12 cellular contexts compared by ENCODE assay signal in genomic region chr12:49647827-49648721, GRCh38. TPM values are rescaled to one million over a fixed set of nuclear protein-coding genes. Genes with fewer than 3 reads are reported as not detected.
A peak's percentile ranks its signal among the peaks of the same experiment; 100 is the strongest.
DNase-seq lines count a peak whose midpoint lies in the region; ATAC-seq and TF ChIP-seq lines count a peak whose summit lies in the region.
"Had no signal": no experiment of that assay in that cellular context is flagged by ENCODE, and none has a peak within 500 bp of the region (broad histone marks: within the 10 kb centered on the region; RNA-seq: fewer than 3 reads in every experiment).

No MANE protein-coding gene starts in this region.

- H3K4me3 Mint-ChIP-seq in activated naive CD4-positive, alpha-beta T cell treated with anti-CD3 and anti-CD28 coated beads for 36 hours, result no peak overlapping the region
- H3K4me3 Mint-ChIP-seq in activated naive CD8-positive, alpha-beta T cell treated with anti-CD3 and anti-CD28 coated beads for 36 hours, result no peak overlapping the region

- no peak overlapping the region for H2AK5ac ChIP-seq in mesendoderm (ENCODE audit: low read length)

- H3K56ac ChIP-seq in mesendoderm (ENCODE audit: low read length), result peak overlapping the region; percentile 64

- H3K27me3 Mint-ChIP-seq in activated naive CD4-positive, alpha-beta T cell treated with anti-CD3 and anti-CD28 coated beads for 36 hours (ENCODE audit: low read depth), result no peaks in the 10 kb centered on the region
- H3K27me3 Mint-ChIP-seq in activated naive CD8-positive, alpha-beta T cell treated with anti-CD3 and anti-CD28 coated beads for 36 hours, result no peaks in the 10 kb centered on the region

- no peak overlapping the region for H4K8ac ChIP-seq in mesendoderm (ENCODE audit: low read depth, low read length)

- H4K5ac ChIP-seq in mesendoderm (ENCODE audit: low read length), result no peak overlapping the region

- H2BK5ac ChIP-seq in mesendoderm (ENCODE audit: low read length), result no peak overlapping the region

- H3K79me1 ChIP-seq in mesendoderm (ENCODE audit: low read length), result no peaks in the 10 kb centered on the region

- no peak overlapping the region for H3K4me3 ChIP-seq in mesendoderm (ENCODE audit: low read length)
- H3K4me3 ChIP-seq in thoracic aorta, result no peak overlapping the region
- no peak overlapping the region for H3K4me3 ChIP-seq in Peyer's patch

- H3K36me3 Mint-ChIP-seq in activated naive CD4-positive, alpha-beta T cell treated with anti-CD3 and anti-CD28 coated beads for 36 hours (ENCODE audit: low read depth), result peaks cover 25% of the 10 kb centered on the region
- peaks cover 16% of the 10 kb centered on the region for H3K36me3 Mint-ChIP-seq in activated naive CD8-positive, alpha-beta T cell treated with anti-CD3 and anti-CD28 coated beads for 36 hours

- H2BK120ac ChIP-seq in mesendoderm (ENCODE audit: low read depth, low read length), result no peak overlapping the region

- H3K27ac Mint-ChIP-seq in activated naive CD4-positive, alpha-beta T cell treated with anti-CD3 and anti-CD28 coated beads for 36 hours, result peak overlapping the region; percentile 13
- peak overlapping the region; percentile 20 for H3K27ac Mint-ChIP-seq in activated naive CD8-positive, alpha-beta T cell treated with anti-CD3 and anti-CD28 coated beads for 36 hours

- no peaks in the 10 kb centered on the region for H3K79me2 ChIP-seq in mesendoderm (ENCODE audit: control insufficient read depth, insufficient read depth, low read length)

- no peak for ATAC-seq in thoracic aorta (ENCODE audit: insufficient number of reproducible peaks, low FRiP score, low read depth)

- no peak overlapping the region for H3K23ac ChIP-seq in mesendoderm (ENCODE audit: low read length)

- no peak overlapping the region for H3K9ac ChIP-seq in mesendoderm (ENCODE audit: low read length)

- no peak for TF ChIP-seq POLR2A in Peyer's patch (IDR thresholded peaks at IDR 0.05)

- DNase-seq in activated naive CD4-positive, alpha-beta T cell treated with anti-CD3 and anti-CD28 coated beads for 36 hours, result no peak
- no peak for DNase-seq in activated naive CD4-positive, alpha-beta T cell (lab: John Stamatoyannopoulos, UW)
- DNase-seq in activated naive CD8-positive, alpha-beta T cell treated with anti-CD3 and anti-CD28 coated beads for 36 hours, result no peak
- DNase-seq in mesendoderm, result no peak
- DNase-seq in thoracic aorta (ENCODE audit: low spot score), result no peak
- DNase-seq in activated effector memory CD4-positive, alpha-beta T cell treated with Interleukin-2 at 50 U/mL for 16 hours, result no peak
- no peak for DNase-seq in SK-N-DZ (ENCODE audit: low spot score)
- no peak for DNase-seq in Peyer's patch
- DNase-seq: head of caudate nucleus; NCI-H1436 treated with DMSO at 0.1 percent for 48 hours; NK-92 treated with Interleukin-12 subunit alpha and Interleukin-12 subunit beta, amount 100 ng/mL, for 24 hours had no signal

- CTCF ChIA-PET in activated naive CD4-positive, alpha-beta T cell treated with anti-CD3 and anti-CD28 coated beads for 36 hours (lab: Charles Lee), result interaction anchor here (0.7 to 18.5 kb wide), 14 partner anchors 10 to 360 kb away, joined by 3 to 450 read pairs (median 4); partner anchors contain the start of genes FMNL3 and TMBIM6

- TF ChIP-seq CTCF in thoracic aorta (IDR thresholded peaks at IDR 0.05) (no peak), Peyer's patch (IDR thresholded peaks at IDR 0.05) (no peak)

- H3K27ac ChIP-seq in mesendoderm (ENCODE audit: low read depth, low read length) (no peak overlapping the region), thoracic aorta (peak overlapping the region; percentile 37 to 63), Peyer's patch (peak overlapping the region in 1 of 4 donors; percentile 16)
- H3K27ac ChIP-seq: HL-60 had no signal

- WGBS in mesendoderm (ENCODE audit: extremely low coverage, insufficient coverage, low lambda C conversion rate), result no CpG with 5 or more reads among the region's 15 CpGs

- H3K4me1 Mint-ChIP-seq in activated naive CD4-positive, alpha-beta T cell treated with anti-CD3 and anti-CD28 coated beads for 36 hours (ENCODE audit: low read depth), result peaks cover 29% of the 10 kb centered on the region
- peaks cover 24% of the 10 kb centered on the region for H3K4me1 Mint-ChIP-seq in activated naive CD8-positive, alpha-beta T cell treated with anti-CD3 and anti-CD28 coated beads for 36 hours

- H3K18ac ChIP-seq in mesendoderm (ENCODE audit: low read length), result no peak overlapping the region

- no peaks in the 10 kb centered on the region for H3K9me3 ChIP-seq in thoracic aorta
- H3K9me3 ChIP-seq in Peyer's patch, result no peaks in the 10 kb centered on the region

- no peak overlapping the region for H2BK15ac ChIP-seq in mesendoderm (replicated peaks; ENCODE audit: low read depth)

- H3K36me3 ChIP-seq in mesendoderm (ENCODE audit: control insufficient read depth, insufficient read depth, low read length) (peaks cover 21% of the 10 kb centered on the region), thoracic aorta (peaks cover 26% of the 10 kb centered on the region), Peyer's patch (peaks cover 0 to 39% (median 0%) of the 10 kb centered on the region in 3 donors)

- H3K4me1 ChIP-seq in mesendoderm (ENCODE audit: control insufficient read depth, low read depth, low read length) (no peaks in the 10 kb centered on the region), thoracic aorta (ENCODE audit: control insufficient read depth in 1 of 2, low read depth in 2 of 2) (peaks cover 14 to 21% of the 10 kb centered on the region in 2 donors), Peyer's patch (peaks cover 0 to 13% (median 3%) of the 10 kb centered on the region in 4 donors)

- no peak overlapping the region for H3K4me2 ChIP-seq in mesendoderm (ENCODE audit: low read length)

- H3K27me3 ChIP-seq in mesendoderm (ENCODE audit: insufficient read depth, low read length, poor library complexity), result no peaks in the 10 kb centered on the region
- no peaks in the 10 kb centered on the region for H3K27me3 ChIP-seq in thoracic aorta (replicated peaks; ENCODE audit: insufficient read depth)
- H3K27me3 ChIP-seq in Peyer's patch, result no peaks in the 10 kb centered on the region

- no peak overlapping the region for H3K4ac ChIP-seq in mesendoderm (ENCODE audit: low read depth, low read length)

- no peaks in the 10 kb centered on the region for H3K9me3 Mint-ChIP-seq in activated naive CD4-positive, alpha-beta T cell treated with anti-CD3 and anti-CD28 coated beads for 36 hours
- no peaks in the 10 kb centered on the region for H3K9me3 Mint-ChIP-seq in activated naive CD8-positive, alpha-beta T cell treated with anti-CD3 and anti-CD28 coated beads for 36 hours

- intact Hi-C loops in activated naive CD4-positive, alpha-beta T cell treated with anti-CD3 and anti-CD28 coated beads for 36 hours (cut with micrococcal nuclease), result no loop called here

RNA-seq across cellular contexts. Expression of gene PRPF40B, which starts 24.7 kb away (rescaled TPM):
- total RNA-seq in activated naive CD4-positive, alpha-beta T cell treated with anti-CD3 and anti-CD28 coated beads for 36 hours, result 1 to 10 TPM; 7.2 to 7.7 TPM
- total RNA-seq in activated naive CD8-positive, alpha-beta T cell treated with anti-CD3 and anti-CD28 coated beads for 36 hours, result 1 to 10 TPM; 8.1 to 8.5 TPM
- polyA plus RNA-seq in mesendoderm (2013, experiment 1 of 2), result 4.3 TPM
- 4.5 TPM for polyA plus RNA-seq in mesendoderm (2013, experiment 2 of 2)
- 10 to 100 TPM; 21.9 to 31.4 TPM for total RNA-seq in thoracic aorta
- polyA plus RNA-seq in SK-N-DZ (2014; cell fraction: cytosol; rRNA removed), result 11.2 and 12.7 TPM in 2 replicates
- polyA plus RNA-seq in SK-N-DZ (2014; cell fraction: nucleus; rRNA removed), result 60.3 and 78.8 TPM in 2 replicates
- total RNA-seq in Peyer's patch, result 10 to 100 TPM in 3 of 4 donors, 1 to 10 TPM in 1; 3.7 to 18.2 (median 15.5) TPM

RNA-seq across cellular contexts. Expression of gene FAM186B, which starts 42.6 kb away (rescaled TPM):
- under 1 TPM in 1 of 2 experiments, not detected in 1; 0.12 TPM for total RNA-seq in activated naive CD4-positive, alpha-beta T cell treated with anti-CD3 and anti-CD28 coated beads for 36 hours
- under 1 TPM; 0.14 to 0.41 TPM for total RNA-seq in activated naive CD8-positive, alpha-beta T cell treated with anti-CD3 and anti-CD28 coated beads for 36 hours
- polyA plus RNA-seq in mesendoderm (2013, experiment 1 of 2), result 0.08 TPM
- 0.06 TPM for polyA plus RNA-seq in mesendoderm (2013, experiment 2 of 2)
- total RNA-seq in thoracic aorta (under 1 TPM; 0.42 to 0.54 TPM), Peyer's patch (1 to 10 TPM in 1 of 4 donors, under 1 TPM in 1, not detected in 2; 0.35 to 1.0 TPM)
- 0.10 and 0.48 TPM in 2 replicates for polyA plus RNA-seq in SK-N-DZ (2014; cell fraction: cytosol; rRNA removed)
- polyA plus RNA-seq in SK-N-DZ (2014; cell fraction: nucleus; rRNA removed), result 0.25 TPM in 1 of 2 replicates, not detected in the other

RNA-seq across cellular contexts. Expression of gene FMNL3, which starts 59.1 kb away (rescaled TPM):
- total RNA-seq in activated naive CD4-positive, alpha-beta T cell treated with anti-CD3 and anti-CD28 coated beads for 36 hours, result 10 to 100 TPM; 20.0 to 20.7 TPM
- 10 to 100 TPM; 20.3 to 22.3 TPM for total RNA-seq in activated naive CD8-positive, alpha-beta T cell treated with anti-CD3 and anti-CD28 coated beads for 36 hours
- polyA plus RNA-seq in mesendoderm (2013, experiment 1 of 2), result 11.1 TPM
- 11.3 TPM for polyA plus RNA-seq in mesendoderm (2013, experiment 2 of 2)
- total RNA-seq in thoracic aorta (10 to 100 TPM; 26.7 to 37.4 TPM), Peyer's patch (10 to 100 TPM in 2 of 4 donors, 1 to 10 TPM in 2; 2.1 to 40.4 (median 8.2) TPM)
- 9.6 and 14.1 TPM in 2 replicates for polyA plus RNA-seq in SK-N-DZ (2014; cell fraction: cytosol; rRNA removed)
- polyA plus RNA-seq in SK-N-DZ (2014; cell fraction: nucleus; rRNA removed), result 18.7 and 25.6 TPM in 2 replicates
